In the genomic region with DNA sequence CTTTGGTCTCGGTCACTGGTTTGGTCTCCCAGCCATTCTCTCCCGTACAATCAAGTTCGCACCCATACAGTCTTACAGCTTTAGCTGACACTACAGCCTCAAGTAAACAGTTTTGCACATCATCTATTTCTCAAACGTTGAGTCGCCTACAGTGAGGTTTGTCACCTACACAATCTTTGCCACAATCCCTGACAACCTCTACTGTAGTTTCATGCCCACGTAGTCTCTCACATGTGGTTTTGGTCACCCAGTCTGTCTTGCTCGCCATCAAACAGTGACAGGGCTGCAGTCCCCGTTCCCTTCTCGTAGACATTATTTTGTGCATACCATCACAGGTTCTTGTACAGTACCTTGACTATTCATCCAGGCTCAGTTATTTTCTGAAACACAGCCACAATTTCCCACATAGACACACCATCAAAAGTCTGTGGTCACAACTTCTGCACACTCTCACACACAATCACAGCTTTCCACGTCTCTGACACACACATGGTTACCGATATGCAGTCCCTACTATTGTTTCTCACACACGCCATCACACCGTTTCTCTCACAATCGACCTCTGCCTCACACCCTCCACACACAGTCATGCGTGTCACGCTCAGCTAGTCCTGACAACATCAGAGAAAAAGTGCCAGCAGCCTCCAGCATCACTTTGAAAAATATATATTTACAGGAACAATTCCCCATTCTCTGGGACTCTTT, we compare ENCODE assay signal across 32 cellular contexts. TPM values are rescaled to one million over a fixed set of nuclear protein-coding genes. Genes with fewer than 3 reads are reported as not detected.
DNase-seq lines count a peak whose midpoint lies in the region; ATAC-seq and TF ChIP-seq lines count a peak whose summit lies in the region.
"Had no signal": no experiment of that assay in that cellular context is flagged by ENCODE, and none has a peak within 500 bp of the region (broad histone marks: within the 10 kb centered on the region; RNA-seq: fewer than 3 reads in every experiment).

No MANE protein-coding gene starts in this region.

- H3K36me3 ChIP-seq in colonic mucosa: no peaks in the 10 kb centered on the region

- no peaks in the 10 kb centered on the region for H3K4me1 ChIP-seq in colonic mucosa
- H3K4me1 ChIP-seq: esophagus muscularis mucosa, upper lobe of right lung had no signal

- no peak overlapping the region for H3K27ac ChIP-seq in colonic mucosa
- H3K27ac ChIP-seq: esophagus muscularis mucosa, upper lobe of right lung had no signal

- TF ChIP-seq CTCF in colonic mucosa (IDR thresholded peaks at IDR 0.05): no peak

- CTCF ChIA-PET in activated CD4-positive, alpha-beta T cell treated with anti-CD3 and anti-CD28 coated beads for 36 hours (lab: Charles Lee): no interaction called here
- CTCF ChIA-PET in activated CD4-positive, alpha-beta T cell treated with anti-CD3 and anti-CD28 coated beads, Interleukin-2, amount 10 ng/mL, durations not matched to agents 7 days and 5 days (lab: Charles Lee): no interaction called here

- no peaks in the 10 kb centered on the region for H3K9me3 Mint-ChIP-seq in activated CD4-positive, alpha-beta T cell treated with anti-CD3 and anti-CD28 coated beads for 36 hours (ENCODE audit: low read depth)
- peaks cover 3% of the 10 kb centered on the region for H3K9me3 Mint-ChIP-seq in activated CD4-positive, alpha-beta T cell treated with anti-CD3 and anti-CD28 coated beads, Interleukin-2, amount 10 ng/mL, durations not matched to agents 7 days and 5 days
- no peaks in the 10 kb centered on the region for H3K9me3 Mint-ChIP-seq in effector memory CD8-positive, alpha-beta T cell
- H3K9me3 Mint-ChIP-seq: activated naive CD4-positive, alpha-beta T cell treated with anti-CD3 and anti-CD28 coated beads, Interleukin-2, amount 50 U/mL, for 24 hours; dendritic cell treated with granulocyte-macrophage colony-stimulating factor and Interleukin-4, amounts not matched to agents 40 ng/mL and 50 ng/mL, for 4 days had no signal

- no peak overlapping the region for H3K9ac ChIP-seq in colonic mucosa (ENCODE audit: low read depth in 2 of 2, low read length in 2 of 2)

- peaks cover 35% of the 10 kb centered on the region for H3K36me3 Mint-ChIP-seq in activated CD4-positive, alpha-beta T cell treated with anti-CD3 and anti-CD28 coated beads for 36 hours (ENCODE audit: low read depth)
- peaks cover 35% of the 10 kb centered on the region for H3K36me3 Mint-ChIP-seq in activated CD4-positive, alpha-beta T cell treated with anti-CD3 and anti-CD28 coated beads, Interleukin-2, amount 10 ng/mL, durations not matched to agents 7 days and 5 days (ENCODE audit: low read depth)
- H3K36me3 Mint-ChIP-seq in effector memory CD8-positive, alpha-beta T cell (ENCODE audit: insufficient read depth): peaks cover 27% of the 10 kb centered on the region

- H3K9me3 ChIP-seq in colonic mucosa: no peaks in the 10 kb centered on the region
- H3K9me3 ChIP-seq: upper lobe of right lung had no signal

- H3K27me3 ChIP-seq in colonic mucosa: no peaks in the 10 kb centered on the region
- H3K27me3 ChIP-seq: esophagus muscularis mucosa, upper lobe of right lung had no signal

- intact Hi-C loops in activated CD4-positive, alpha-beta T cell treated with anti-CD3 and anti-CD28 coated beads for 36 hours (cut with DNase I, micrococcal nuclease): no loop called here
- intact Hi-C loops in colonic mucosa (cut with DNase I): no loop called here

- POLR2A ChIA-PET in activated CD4-positive, alpha-beta T cell treated with anti-CD3 and anti-CD28 coated beads for 36 hours (lab: Charles Lee): interaction anchor here (1.5 kb wide), 1 partner anchor 15 kb away, joined by 3 read pairs; the partner anchor contains the start of gene ELK1
- POLR2A ChIA-PET in activated CD4-positive, alpha-beta T cell treated with anti-CD3 and anti-CD28 coated beads, Interleukin-2, amount 10 ng/mL, durations not matched to agents 7 days and 5 days (lab: Charles Lee): no interaction called here

- H3K27ac Mint-ChIP-seq in activated CD4-positive, alpha-beta T cell treated with anti-CD3 and anti-CD28 coated beads for 36 hours: no peak overlapping the region
- no peak overlapping the region for H3K27ac Mint-ChIP-seq in activated CD4-positive, alpha-beta T cell treated with anti-CD3 and anti-CD28 coated beads, Interleukin-2, amount 10 ng/mL, durations not matched to agents 7 days and 5 days
- H3K27ac Mint-ChIP-seq in effector memory CD8-positive, alpha-beta T cell: no peak overlapping the region
- H3K27ac Mint-ChIP-seq: activated naive CD4-positive, alpha-beta T cell treated with anti-CD3 and anti-CD28 coated beads, Interleukin-2, amount 50 U/mL, for 24 hours; CD14-positive monocyte; dendritic cell treated with granulocyte-macrophage colony-stimulating factor and Interleukin-4, amounts not matched to agents 40 ng/mL and 50 ng/mL, for 4 days; endodermal cell; progenitor cell of endocrine pancreas; WTC11 had no signal

- H3K27me3 Mint-ChIP-seq in activated CD4-positive, alpha-beta T cell treated with anti-CD3 and anti-CD28 coated beads for 36 hours: no peaks in the 10 kb centered on the region
- H3K27me3 Mint-ChIP-seq in activated CD4-positive, alpha-beta T cell treated with anti-CD3 and anti-CD28 coated beads, Interleukin-2, amount 10 ng/mL, durations not matched to agents 7 days and 5 days: no peaks in the 10 kb centered on the region
- no peaks in the 10 kb centered on the region for H3K27me3 Mint-ChIP-seq in effector memory CD8-positive, alpha-beta T cell
- H3K27me3 Mint-ChIP-seq: activated naive CD4-positive, alpha-beta T cell treated with anti-CD3 and anti-CD28 coated beads, Interleukin-2, amount 50 U/mL, for 24 hours; dendritic cell treated with granulocyte-macrophage colony-stimulating factor and Interleukin-4, amounts not matched to agents 40 ng/mL and 50 ng/mL, for 4 days; progenitor cell of endocrine pancreas had no signal

- peak; percentile 64 for ATAC-seq in activated CD4-positive, alpha-beta T cell treated with anti-CD3 and anti-CD28 coated beads for 36 hours
- peak; percentile 81 for ATAC-seq in effector memory CD8-positive, alpha-beta T cell (replicated peaks)
- no peak for ATAC-seq in left lobe of liver
- ATAC-seq: HCT116, left ventricle myocardium superior, sciatic nerve, upper lobe of right lung, WTC11 had no signal

- H3K4me3 Mint-ChIP-seq in activated CD4-positive, alpha-beta T cell treated with anti-CD3 and anti-CD28 coated beads for 36 hours: no peak overlapping the region
- H3K4me3 Mint-ChIP-seq in activated CD4-positive, alpha-beta T cell treated with anti-CD3 and anti-CD28 coated beads, Interleukin-2, amount 10 ng/mL, durations not matched to agents 7 days and 5 days: no peak overlapping the region
- H3K4me3 Mint-ChIP-seq in effector memory CD8-positive, alpha-beta T cell: no peak overlapping the region
- H3K4me3 Mint-ChIP-seq: activated naive CD4-positive, alpha-beta T cell treated with anti-CD3 and anti-CD28 coated beads, Interleukin-2, amount 50 U/mL, for 24 hours; CD14-positive monocyte; dendritic cell treated with granulocyte-macrophage colony-stimulating factor and Interleukin-4, amounts not matched to agents 40 ng/mL and 50 ng/mL, for 4 days; endodermal cell; WTC11 had no signal

- no peak overlapping the region for H3K4me3 ChIP-seq in colonic mucosa
- H3K4me3 ChIP-seq: esophagus muscularis mucosa, upper lobe of right lung had no signal

- peak; percentile 55 for DNase-seq in activated CD4-positive, alpha-beta T cell treated with anti-CD3 and anti-CD28 coated beads for 36 hours
- DNase-seq in activated CD4-positive, alpha-beta T cell treated with anti-CD3 and anti-CD28 coated beads, Interleukin-2, amount 10 ng/mL, durations not matched to agents 7 days and 5 days: no peak
- peak; percentile 26 for DNase-seq in stimulated activated CD4-positive, alpha-beta T cell treated with anti-CD3 and anti-CD28 coated beads, Interleukin-1b, Interleukin-23, amount 100 ng/mL, for 48 hours
- DNase-seq in stimulated activated CD4-positive, alpha-beta T cell treated with anti-CD3 and anti-CD28 coated beads, Interleukin-4, amount 100 ng/mL, for 1 hour: no peak
- DNase-seq in effector memory CD8-positive, alpha-beta T cell: peak; percentile 11 to 26 (median 16)
- no peak for DNase-seq in colonic mucosa
- no peak for DNase-seq in AG20443 (ENCODE audit: low spot score)
- no peak for DNase-seq in left lobe of liver (ENCODE audit: low spot score)
- DNase-seq: 8988T; central memory CD4-positive, alpha-beta T cell; DMS79 treated with DMSO at 0.1 percent for 48 hours; endodermal cell; foreskin fibroblast; GDM1; head of caudate nucleus; Kasumi-1; left ventricle myocardium superior; mesendoderm; NCI-H1417 treated with DMSO at 0.1 percent for 48 hours; NCI-H2081; NCI-H526; OCI-M1; stimulated activated naive CD4-positive, alpha-beta T cell; upper lobe of right lung had no signal

- H3K4me1 Mint-ChIP-seq in activated CD4-positive, alpha-beta T cell treated with anti-CD3 and anti-CD28 coated beads for 36 hours: peaks cover 35% of the 10 kb centered on the region
- peaks cover 40% of the 10 kb centered on the region for H3K4me1 Mint-ChIP-seq in activated CD4-positive, alpha-beta T cell treated with anti-CD3 and anti-CD28 coated beads, Interleukin-2, amount 10 ng/mL, durations not matched to agents 7 days and 5 days
- peaks cover 3 to 6% of the 10 kb centered on the region in 2 donors for H3K4me1 Mint-ChIP-seq in effector memory CD8-positive, alpha-beta T cell (ENCODE audit: low read depth in 2 of 2)

RNA-seq across cellular contexts. Expression of gene CFP, which starts 5.3 kb away (rescaled TPM):
- 1 to 10 TPM; 2.4 to 4.7 TPM for total RNA-seq in activated CD4-positive, alpha-beta T cell treated with anti-CD3 and anti-CD28 coated beads for 36 hours
- 10 to 100 TPM; 25.9 to 45.1 TPM for total RNA-seq in activated CD4-positive, alpha-beta T cell treated with anti-CD3 and anti-CD28 coated beads, Interleukin-2, amount 10 ng/mL, durations not matched to agents 7 days and 5 days
- 1 to 10 TPM; 1.1 to 4.1 TPM for total RNA-seq in colonic mucosa
- total RNA-seq in left lobe of liver: 13.8 TPM

RNA-seq across cellular contexts. Expression of gene ELK1, which starts 15.3 kb away (rescaled TPM):
- 100 to 1,000 TPM in 1 of 2 experiments, 10 to 100 TPM in 1; 96.8 to 117 TPM for total RNA-seq in activated CD4-positive, alpha-beta T cell treated with anti-CD3 and anti-CD28 coated beads for 36 hours
- 10 to 100 TPM; 56.4 to 61.1 TPM for total RNA-seq in activated CD4-positive, alpha-beta T cell treated with anti-CD3 and anti-CD28 coated beads, Interleukin-2, amount 10 ng/mL, durations not matched to agents 7 days and 5 days
- total RNA-seq in colonic mucosa (10 to 100 TPM; 26.7 to 31.0 TPM), left lobe of liver (18.1 TPM)

RNA-seq across cellular contexts. Expression of gene SYN1, which starts 15.4 kb away (rescaled TPM):
- total RNA-seq in activated CD4-positive, alpha-beta T cell treated with anti-CD3 and anti-CD28 coated beads for 36 hours: under 1 TPM; 0.82 to 0.98 TPM
- under 1 TPM; 0.35 TPM for total RNA-seq in activated CD4-positive, alpha-beta T cell treated with anti-CD3 and anti-CD28 coated beads, Interleukin-2, amount 10 ng/mL, durations not matched to agents 7 days and 5 days
- total RNA-seq in colonic mucosa: 1 to 10 TPM in 1 of 2 donors, under 1 TPM in 1; 0.96 to 1.5 TPM
- total RNA-seq in left lobe of liver: 0.15 TPM

RNA-seq across cellular contexts. Expression of gene UXT, which starts 24.0 kb away (rescaled TPM):
- total RNA-seq in activated CD4-positive, alpha-beta T cell treated with anti-CD3 and anti-CD28 coated beads for 36 hours: 100 to 1,000 TPM; 195 to 210 TPM
- 100 to 1,000 TPM; 181 to 187 TPM for total RNA-seq in activated CD4-positive, alpha-beta T cell treated with anti-CD3 and anti-CD28 coated beads, Interleukin-2, amount 10 ng/mL, durations not matched to agents 7 days and 5 days
- total RNA-seq in colonic mucosa (100 to 1,000 TPM; 102 to 123 TPM), left lobe of liver (39.7 TPM)

RNA-seq across cellular contexts. Expression of gene TIMP1, which starts 52.8 kb away (rescaled TPM):
- total RNA-seq in activated CD4-positive, alpha-beta T cell treated with anti-CD3 and anti-CD28 coated beads for 36 hours: 10 to 100 TPM; 40.3 to 48.4 TPM
- 10 to 100 TPM; 81.7 to 97.1 TPM for total RNA-seq in activated CD4-positive, alpha-beta T cell treated with anti-CD3 and anti-CD28 coated beads, Interleukin-2, amount 10 ng/mL, durations not matched to agents 7 days and 5 days
- total RNA-seq in colonic mucosa: 10 to 100 TPM; 84.1 to 93.0 TPM
- 102 TPM for total RNA-seq in left lobe of liver

Comparison
In these comparisons a context has a peak if more than half of its experiments do, and no peak if none do; other contexts are left out.
1. DNase-seq: peak in activated CD4-positive, alpha-beta T cell treated with anti-CD3 and anti-CD28 coated beads for 36 hours (single experiment), stimulated activated CD4-positive, alpha-beta T cell treated with anti-CD3 and anti-CD28 coated beads, Interleukin-1b, Interleukin-23, amount 100 ng/mL, for 48 hours (single experiment) and effector memory CD8-positive, alpha-beta T cell (3 of 3); none in activated CD4-positive, alpha-beta T cell treated with anti-CD3 and anti-CD28 coated beads, Interleukin-2, amount 10 ng/mL, durations not matched to agents 7 days and 5 days (single experiment), stimulated activated CD4-positive, alpha-beta T cell treated with anti-CD3 and anti-CD28 coated beads, Interleukin-4, amount 100 ng/mL, for 1 hour (single experiment), colonic mucosa (single experiment), AG20443 (single experiment) and left lobe of liver (single experiment).